ENCODE assay signal across 15 cellular contexts in genomic region chr2:128367601-128368359, GRCh38.
"Had no signal": no experiment of that assay in that cellular context is flagged by ENCODE, and none has a peak within 500 bp of the region (broad histone marks: within the 10 kb centered on the region; RNA-seq: fewer than 3 reads in every experiment).

No MANE protein-coding gene starts in this region.

- H3K36me3 Mint-ChIP-seq: activated naive CD4-positive, alpha-beta T cell treated with anti-CD3 and anti-CD28 coated beads, Interleukin-2, amount 50 U/mL, for 24 hours; immature natural killer cell had no signal

- DNase-seq: activated CD4-positive, alpha-beta T cell treated with anti-CD3 and anti-CD28 coated beads, Interleukin-2, amount 10 ng/mL, durations not matched to agents 7 days and 5 days; activated CD4-positive, CD25-positive, alpha-beta regulatory T cell; activated CD8-positive, alpha-beta memory T cell treated with anti-CD3 and anti-CD28 coated beads for 24 hours; esophagus squamous epithelium; foreskin fibroblast; glutamatergic neuron; immature natural killer cell; left cardiac atrium; T-helper 2 cell had no signal

- H3K27ac Mint-ChIP-seq: activated CD4-positive, alpha-beta T cell treated with anti-CD3 and anti-CD28 coated beads, Interleukin-2, amount 10 ng/mL, durations not matched to agents 7 days and 5 days; activated naive CD4-positive, alpha-beta T cell treated with anti-CD3 and anti-CD28 coated beads, Interleukin-2, amount 50 U/mL, for 24 hours; immature natural killer cell had no signal

- H3K9me3 Mint-ChIP-seq: activated CD4-positive, alpha-beta T cell treated with anti-CD3 and anti-CD28 coated beads, Interleukin-2, amount 10 ng/mL, durations not matched to agents 7 days and 5 days; activated naive CD4-positive, alpha-beta T cell treated with anti-CD3 and anti-CD28 coated beads, Interleukin-2, amount 50 U/mL, for 24 hours; immature natural killer cell had no signal

- H3K9me3 ChIP-seq: breast epithelium, esophagus squamous epithelium, thyroid gland had no signal

- H3K4me1 ChIP-seq: breast epithelium, parathyroid adenoma had no signal

- H3K27me3 ChIP-seq: breast epithelium, dorsolateral prefrontal cortex, esophagus squamous epithelium, thyroid gland had no signal

- H3K27me3 Mint-ChIP-seq: activated CD4-positive, alpha-beta T cell treated with anti-CD3 and anti-CD28 coated beads, Interleukin-2, amount 10 ng/mL, durations not matched to agents 7 days and 5 days; activated naive CD4-positive, alpha-beta T cell treated with anti-CD3 and anti-CD28 coated beads, Interleukin-2, amount 50 U/mL, for 24 hours had no signal

- H3K36me3 ChIP-seq: breast epithelium, esophagus squamous epithelium, thyroid gland had no signal

- H3K4me1 Mint-ChIP-seq: activated naive CD4-positive, alpha-beta T cell treated with anti-CD3 and anti-CD28 coated beads, Interleukin-2, amount 50 U/mL, for 24 hours had no signal

- H3K9ac ChIP-seq: parathyroid adenoma had no signal

- H3K4me3 ChIP-seq: breast epithelium, dorsolateral prefrontal cortex, esophagus squamous epithelium, skin epidermis, thyroid gland had no signal

- H3K4me3 Mint-ChIP-seq: activated CD4-positive, alpha-beta T cell treated with anti-CD3 and anti-CD28 coated beads, Interleukin-2, amount 10 ng/mL, durations not matched to agents 7 days and 5 days; activated naive CD4-positive, alpha-beta T cell treated with anti-CD3 and anti-CD28 coated beads, Interleukin-2, amount 50 U/mL, for 24 hours; immature natural killer cell had no signal

- H3K27ac ChIP-seq: esophagus squamous epithelium, parathyroid adenoma had no signal

- H2AFZ ChIP-seq: parathyroid adenoma had no signal

- H3K79me2 ChIP-seq: parathyroid adenoma had no signal

- ATAC-seq: left cardiac atrium had no signal
